ENCODE assay signal across 1 cellular context in the genomic region with DNA sequence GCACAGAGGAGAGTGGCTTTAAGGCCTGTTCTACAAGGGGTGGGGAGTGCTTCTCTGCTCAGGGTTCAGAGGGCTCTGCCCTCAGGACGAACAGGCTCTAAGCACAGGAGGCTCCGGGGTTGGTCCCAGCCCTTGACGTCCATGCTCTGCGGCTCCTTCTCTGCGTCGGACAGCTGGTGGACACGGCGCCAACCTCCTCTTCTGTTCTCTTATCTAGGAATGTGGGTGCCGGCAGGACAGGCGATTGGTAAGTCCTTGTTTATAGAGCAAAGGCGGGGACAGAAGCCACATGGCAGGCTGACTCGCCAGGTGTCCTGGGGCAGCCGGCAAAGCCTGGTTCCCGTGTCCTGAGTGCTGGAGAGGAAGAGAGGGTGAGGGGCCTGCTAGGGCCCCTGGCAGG.
TF ChIP-seq lines count a peak whose summit lies in the region.

No MANE protein-coding gene starts in this region.

TF ChIP-seq in HCT116, 20 proteins besides CTCF, POLR2A, EP300 and RAD21:
- TF ChIP-seq ELF1 (IDR thresholded peaks at IDR 0.05; ENCODE audit: borderline replicate concordance, low read depth) (no peak), EZH2phosphoT487 (IDR thresholded peaks at IDR 0.05; ENCODE audit: borderline replicate concordance) (no peak), POLR2AphosphoS5 (IDR thresholded peaks at IDR 0.05; ENCODE audit: low read depth, low read length) (no peak), SIN3A (IDR thresholded peaks at IDR 0.05; ENCODE audit: low read depth) (no peak), JUND (IDR thresholded peaks at IDR 0.05) (no peak), CEBPB (IDR thresholded peaks at IDR 0.05; ENCODE audit: low read depth) (no peak), EZH2 (IDR thresholded peaks at IDR 0.05) (no peak), SRF (IDR thresholded peaks at IDR 0.05; ENCODE audit: low read depth) (no peak), SP1 (IDR thresholded peaks at IDR 0.05; ENCODE audit: low read depth) (no peak)
- TF ChIP-seq, protein P1, sequence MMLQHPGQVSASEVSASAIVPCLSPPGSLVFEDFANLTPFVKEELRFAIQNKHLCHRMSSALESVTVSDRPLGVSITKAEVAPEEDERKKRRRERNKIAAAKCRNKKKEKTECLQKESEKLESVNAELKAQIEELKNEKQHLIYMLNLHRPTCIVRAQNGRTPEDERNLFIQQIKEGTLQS (IDR thresholded peaks at IDR 0.05): no peak
